In the genomic region with DNA sequence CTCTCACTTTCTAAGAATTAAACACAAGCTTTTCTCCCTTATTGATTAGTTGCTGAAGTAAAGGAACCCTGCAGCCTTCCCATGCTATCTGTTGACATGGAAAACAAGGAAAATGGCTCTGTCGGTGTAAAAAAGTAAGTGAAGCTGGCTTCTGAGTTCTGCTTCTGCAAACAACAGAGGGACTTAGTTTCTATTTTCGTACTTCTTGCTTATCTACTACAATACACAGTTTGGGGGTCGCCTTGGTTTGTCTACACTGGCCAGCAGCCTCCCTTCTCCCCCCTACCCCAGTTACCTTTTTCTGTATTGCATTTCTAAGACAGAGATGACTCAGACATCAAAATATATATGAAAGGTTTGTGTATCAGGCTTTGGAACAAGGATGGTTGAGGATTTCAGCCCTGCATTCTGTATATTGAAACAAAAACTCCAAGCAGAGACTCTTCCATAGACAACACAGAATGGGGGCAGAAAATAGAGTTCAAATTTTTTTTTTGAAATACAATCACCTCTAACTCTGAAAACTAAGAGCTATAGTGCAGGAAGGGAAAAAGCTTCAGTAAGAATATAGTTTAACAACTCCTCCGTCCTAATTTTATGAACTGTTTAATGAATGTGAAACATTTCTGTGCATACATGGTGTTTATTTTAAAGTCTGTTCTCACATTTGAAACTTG, we compare ENCODE assay signal across 8 cellular contexts. TPM values are rescaled to one million over a fixed set of nuclear protein-coding genes. Genes with fewer than 3 reads are reported as not detected.
DNase-seq lines count a peak whose midpoint lies in the region; ATAC-seq and TF ChIP-seq lines count a peak whose summit lies in the region.

No MANE protein-coding gene starts in this region.

- H3K9ac ChIP-seq in HUES64 (ENCODE audit: low read depth, low read length), result peak overlapping the region; percentile 16; the same call in 1 of the 2 replicates

- no peaks in the 10 kb centered on the region for H3K36me3 ChIP-seq in HUES64 (ENCODE audit: insufficient read depth, low read length)

- peak overlapping the region in 6 of 7 donors; percentile 23 to 67 (median 43) for H3K27ac Mint-ChIP-seq in CD14-positive monocyte

- H3K4me1 ChIP-seq in HUES64 (ENCODE audit: insufficient read depth, low read length), result peaks cover 43% of the 10 kb centered on the region

- no peaks in the 10 kb centered on the region for H3K27me3 Mint-ChIP-seq in CD14-positive monocyte (ENCODE audit: low read depth in 3 of 3)

- ATAC-seq in HG02973 (IDR thresholded peaks at IDR 0.05; ENCODE audit: unreplicated experiment), result no peak
- ATAC-seq in HG03097 (IDR thresholded peaks at IDR 0.05; ENCODE audit: low FRiP score, unreplicated experiment), result no peak

- H3K27me3 ChIP-seq in HUES64 (ENCODE audit: insufficient read depth, low read length), result no peaks in the 10 kb centered on the region

- peaks cover 39% of the 10 kb centered on the region for H3K4me1 Mint-ChIP-seq in CD14-positive monocyte

- intact Hi-C loops in CD14-positive monocyte (cut with micrococcal nuclease), result no loop called here

- WGBS in HUES64, result 63% methylated on average over 4 of the region's 4 CpGs

- H3K27ac ChIP-seq in HUES64 (ENCODE audit: low read depth, low read length) (peak overlapping the region; percentile 12; the same call in 1 of the 2 replicates), angular gyrus (ENCODE audit: low read depth, low read length) (peak overlapping the region; percentile 87)

- peak overlapping the region; percentile 77 to 93 for H3K4me3 Mint-ChIP-seq in CD14-positive monocyte

- H3K9me3 ChIP-seq in HUES64 (ENCODE audit: insufficient read depth, low read depth, low read length), result no peaks in the 10 kb centered on the region

- peaks cover 0 to 4% (median 0%) of the 10 kb centered on the region in 7 donors for H3K9me3 Mint-ChIP-seq in CD14-positive monocyte

- no peaks in the 10 kb centered on the region for H3K36me3 Mint-ChIP-seq in CD14-positive monocyte

- H3K4me3 ChIP-seq in HUES64 (ENCODE audit: low read length), result peak overlapping the region; percentile 36

- no peak for DNase-seq in CD14-positive monocyte (ENCODE audit: low spot score)
- peak; percentile 75 for DNase-seq in midbrain (lab: John Stamatoyannopoulos, UW)
- DNase-seq in AG20443 (ENCODE audit: low spot score), result no peak
- DNase-seq in NCI-H1930 (lab: John Stamatoyannopoulos, UW), result no peak

- TF ChIP-seq CTCF in CD14-positive monocyte (IDR thresholded peaks at IDR 0.05), result no peak

RNA-seq across cellular contexts. Expression of a gene that starts 1.8 kb away (rescaled TPM):
- under 1 TPM; 0.39 to 0.56 TPM for polyA plus RNA-seq in CD14-positive monocyte
- 1.8 TPM for polyA plus RNA-seq in HUES64 (2013, experiment 1 of 2)
- polyA plus RNA-seq in HUES64 (2013, experiment 2 of 2), result 2.4 TPM
